In genomic region chr14:105055334-105055733, GRCh38 we compare ENCODE assay signal across 20 cellular contexts. TPM values are rescaled to one million over a fixed set of nuclear protein-coding genes. Genes with fewer than 3 reads are reported as not detected.
DNase-seq lines count a peak whose midpoint lies in the region; ATAC-seq, FAIRE-seq and TF ChIP-seq lines count a peak whose summit lies in the region.
"Had no signal": no experiment of that assay in that cellular context is flagged by ENCODE, and none has a peak within 500 bp of the region (broad histone marks: within the 10 kb centered on the region; RNA-seq: fewer than 3 reads in every experiment).

No MANE protein-coding gene starts in this region.

- no peak overlapping the region for H2BK120ac ChIP-seq in H1 (replicated peaks; ENCODE audit: low read depth, low read length)

- no peak for TF ChIP-seq CTCF in activated CD8-positive, alpha-beta T cell treated with anti-CD3 and anti-CD28 coated beads for 36 hours (IDR thresholded peaks at IDR 0.05)
- TF ChIP-seq CTCF in GM23338 (conservative IDR thresholded peaks at IDR 0.05; ENCODE audit: low read depth in 2 of 2) (no peak), H1 (IDR thresholded peaks at IDR 0.05; ENCODE audit: control extremely low read depth in 1 of 3, insufficient read depth in 1 of 3, low read depth in 1 of 3, low read length in 3 of 3) (no peak), nephron progenitor cell (IDR thresholded peaks at IDR 0.05) (no peak)

- no peaks in the 10 kb centered on the region for H3K79me2 ChIP-seq in GM23338 (replicated peaks; ENCODE audit: insufficient read depth)
- H3K79me2 ChIP-seq in H1 (ENCODE audit: control insufficient read depth in 1 of 2, insufficient read depth in 2 of 2, low read length in 2 of 2), result no peaks in the 10 kb centered on the region

- H2BK12ac ChIP-seq in H1 (ENCODE audit: low read depth, low read length), result peak overlapping the region; percentile 91; the same call in 1 of the 2 replicates

- H2AFZ ChIP-seq in GM23338 (no peak overlapping the region), H1 (ENCODE audit: low read length) (no peak overlapping the region)
- H2AFZ ChIP-seq: GM23248, PC-9 had no signal

- no peaks in the 10 kb centered on the region for H4K20me1 ChIP-seq in GM23338 (replicated peaks; ENCODE audit: insufficient read depth)
- no peaks in the 10 kb centered on the region for H4K20me1 ChIP-seq in H1 (replicated peaks in 1 of 2; ENCODE audit: control insufficient read depth in 1 of 2, insufficient read depth in 2 of 2, low read length in 2 of 2)

- H3K27me3 Mint-ChIP-seq in activated CD8-positive, alpha-beta T cell treated with anti-CD3 and anti-CD28 coated beads for 36 hours, result no peaks in the 10 kb centered on the region
- no peaks in the 10 kb centered on the region for H3K27me3 Mint-ChIP-seq in activated CD8-positive, alpha-beta T cell treated with anti-CD3 and anti-CD28 coated beads, Interleukin-2, amount 10 ng/mL, durations not matched to agents 7 days and 5 days (ENCODE audit: low read depth)
- peaks cover 40% of the 10 kb centered on the region for H3K27me3 Mint-ChIP-seq in GM23338 (ENCODE audit: insufficient read depth, low read depth, poor library complexity)
- peaks cover 59% of the 10 kb centered on the region for H3K27me3 Mint-ChIP-seq in nephron progenitor cell (ENCODE audit: low read depth, poor library complexity)
- H3K27me3 Mint-ChIP-seq: CD8-positive, alpha-beta memory T cell had no signal

- H3K18ac ChIP-seq in H1 (ENCODE audit: extremely low read depth, low read length), result peak overlapping the region; percentile 79; the same call in 1 of the 2 replicates

- H2AK5ac ChIP-seq in H1 (ENCODE audit: low read depth, low read length), result peak overlapping the region; percentile 47; the same call in 1 of the 2 replicates

- no peak overlapping the region for H4K91ac ChIP-seq in H1 (replicated peaks; ENCODE audit: insufficient read length, low read length)

- TF ChIP-seq RAD21 in H1 (IDR thresholded peaks at IDR 0.05 in 1 of 2, conservative IDR thresholded peaks at IDR 0.05 in 1 of 2; ENCODE audit: low read depth in 2 of 2, low read length in 2 of 2), result no peak

- H2BK5ac ChIP-seq in H1 (ENCODE audit: low read depth, low read length), result no peak overlapping the region

- H4K5ac ChIP-seq in H1 (ENCODE audit: insufficient read length, low read depth, low read length), result no peak overlapping the region

- CTCF ChIA-PET in activated CD8-positive, alpha-beta T cell treated with anti-CD3 and anti-CD28 coated beads for 36 hours (lab: Charles Lee), result no interaction called here
- CTCF ChIA-PET in activated CD8-positive, alpha-beta T cell treated with anti-CD3 and anti-CD28 coated beads, Interleukin-2, amount 10 ng/mL, durations not matched to agents 7 days and 5 days (lab: Charles Lee), result no interaction called here
- CTCF ChIA-PET in H1 (lab: Charles Lee; ENCODE audit: partially characterized antibody), result interaction anchor here (0.9 to 2.7 kb wide), 4 partner anchors 10 to 287 kb away, joined by 3 to 20 read pairs (median 7); no protein-coding TSS in a partner anchor

- no peak overlapping the region for H2BK15ac ChIP-seq in H1 (ENCODE audit: low read length)

- no peak overlapping the region for H3K4me2 ChIP-seq in GM23338
- H3K4me2 ChIP-seq in H1 (ENCODE audit: insufficient read depth in 1 of 2, low read depth in 2 of 2, low read length in 2 of 2), result peak overlapping the region; percentile 41 to 88; a peak in 2 of 4 replicates
- H3K4me2 ChIP-seq: PC-9 had no signal

- H3K14ac ChIP-seq in H1 (ENCODE audit: insufficient read length), result no peak overlapping the region

- no peak overlapping the region for H3K4me3 Mint-ChIP-seq in activated CD8-positive, alpha-beta T cell treated with anti-CD3 and anti-CD28 coated beads for 36 hours
- H3K4me3 Mint-ChIP-seq in activated CD8-positive, alpha-beta T cell treated with anti-CD3 and anti-CD28 coated beads, Interleukin-2, amount 10 ng/mL, durations not matched to agents 7 days and 5 days, result no peak overlapping the region
- H3K4me3 Mint-ChIP-seq in GM23338, result peak overlapping the region; percentile 55; the same call in 2 of the 3 replicates
- H3K4me3 Mint-ChIP-seq in nephron progenitor cell, result peak overlapping the region; percentile 55

- no peak overlapping the region for H2BK20ac ChIP-seq in H1 (ENCODE audit: low read length)

- H3K4me1 Mint-ChIP-seq in activated CD8-positive, alpha-beta T cell treated with anti-CD3 and anti-CD28 coated beads for 36 hours (ENCODE audit: low read depth), result peaks cover 25% of the 10 kb centered on the region
- peaks cover 24% of the 10 kb centered on the region for H3K4me1 Mint-ChIP-seq in activated CD8-positive, alpha-beta T cell treated with anti-CD3 and anti-CD28 coated beads, Interleukin-2, amount 10 ng/mL, durations not matched to agents 7 days and 5 days (ENCODE audit: low read depth)
- H3K4me1 Mint-ChIP-seq in GM23338 (peaks cover 27% of the 10 kb centered on the region), nephron progenitor cell (peaks cover 39% of the 10 kb centered on the region)

- intact Hi-C loops in activated CD8-positive, alpha-beta T cell treated with anti-CD3 and anti-CD28 coated beads for 36 hours (cut with micrococcal nuclease), result no loop called here

- no peaks in the 10 kb centered on the region for H3K9me2 ChIP-seq in GM23338 (ENCODE audit: insufficient read depth)

- no peak for ATAC-seq in activated CD8-positive, alpha-beta T cell treated with anti-CD3 and anti-CD28 coated beads for 36 hours
- no peak for ATAC-seq in activated CD8-positive, alpha-beta T cell treated with anti-CD3 and anti-CD28 coated beads, Interleukin-2, amount 10 ng/mL, durations not matched to agents 7 days and 5 days
- no peak for ATAC-seq in GM23338

- H3K27ac ChIP-seq in GM23338 (ENCODE audit: low read depth) (no peak overlapping the region), H1 (ENCODE audit: low read depth, low read length) (no peak overlapping the region)
- H3K27ac ChIP-seq: 22Rv1, GM23248, PC-9 had no signal

- POLR2A ChIA-PET in activated CD8-positive, alpha-beta T cell treated with anti-CD3 and anti-CD28 coated beads for 36 hours (lab: Charles Lee), result no interaction called here
- POLR2A ChIA-PET in activated CD8-positive, alpha-beta T cell treated with anti-CD3 and anti-CD28 coated beads, Interleukin-2, amount 10 ng/mL, durations not matched to agents 7 days and 5 days (lab: Charles Lee), result no interaction called here
- POLR2A ChIA-PET in H1 (lab: Charles Lee; ENCODE audit: partially characterized antibody), result no interaction called here

- no peak overlapping the region for H4K8ac ChIP-seq in H1 (ENCODE audit: extremely low read depth, insufficient read depth, low read length)

- H3K9me3 ChIP-seq in H1 (ENCODE audit: insufficient read depth in 2 of 2, low read depth in 1 of 2, low read length in 1 of 2), result no peaks in the 10 kb centered on the region
- H3K9me3 ChIP-seq: BE2C, MG63 had no signal

- FAIRE-seq in H1 (lab: Jason Lieb, UNC), result no peak
- FAIRE-seq: G401.6, GM18507 had no signal

- no peak for TF ChIP-seq POLR2A in H1 (IDR thresholded peaks at IDR 0.05; ENCODE audit: control extremely low read depth in 1 of 2, low read depth in 2 of 2, low read length in 2 of 2)

- peaks cover 7% of the 10 kb centered on the region; the same call in 1 of the 2 replicates for H3K23me2 ChIP-seq in H1 (ENCODE audit: low read depth, low read length)

- peak overlapping the region; percentile 63 for H3K27ac Mint-ChIP-seq in activated CD8-positive, alpha-beta T cell treated with anti-CD3 and anti-CD28 coated beads for 36 hours
- H3K27ac Mint-ChIP-seq in activated CD8-positive, alpha-beta T cell treated with anti-CD3 and anti-CD28 coated beads, Interleukin-2, amount 10 ng/mL, durations not matched to agents 7 days and 5 days, result no peak overlapping the region
- H3K27ac Mint-ChIP-seq in GM23338 (no peak overlapping the region), nephron progenitor cell (no peak overlapping the region)

- H3K4me1 ChIP-seq in GM23338 (ENCODE audit: insufficient read depth), result peaks cover 6% of the 10 kb centered on the region; the same call in 1 of the 2 replicates
- peaks cover 0 to 21% (median 14%) of the 10 kb centered on the region in 4 experiments; a peak in 6 of 7 replicates for H3K4me1 ChIP-seq in H1 (replicated peaks in 1 of 4; ENCODE audit: control insufficient read depth in 3 of 4, insufficient read depth in 4 of 4, low read length in 3 of 4)

- no peak overlapping the region for H3K23ac ChIP-seq in H1 (ENCODE audit: insufficient read length)

- H3K36me3 ChIP-seq in GM23338 (ENCODE audit: insufficient read depth), result no peaks in the 10 kb centered on the region
- no peaks in the 10 kb centered on the region for H3K36me3 ChIP-seq in H1 (ENCODE audit: control insufficient read depth in 2 of 4, insufficient read depth in 4 of 4, low read length in 3 of 4)
- H3K36me3 ChIP-seq: BE2C, MG63 had no signal

- no peak for TF ChIP-seq EP300 in H1 (IDR thresholded peaks at IDR 0.05; ENCODE audit: borderline replicate concordance in 1 of 2, low read depth in 2 of 2, low read length in 2 of 2)

- peaks cover 36% of the 10 kb centered on the region for H3K36me3 Mint-ChIP-seq in activated CD8-positive, alpha-beta T cell treated with anti-CD3 and anti-CD28 coated beads for 36 hours (ENCODE audit: low read depth)
- peaks cover 49% of the 10 kb centered on the region for H3K36me3 Mint-ChIP-seq in activated CD8-positive, alpha-beta T cell treated with anti-CD3 and anti-CD28 coated beads, Interleukin-2, amount 10 ng/mL, durations not matched to agents 7 days and 5 days (ENCODE audit: low read depth)
- no peaks in the 10 kb centered on the region for H3K36me3 Mint-ChIP-seq in GM23338 (ENCODE audit: low read depth)
- no peaks in the 10 kb centered on the region for H3K36me3 Mint-ChIP-seq in nephron progenitor cell (ENCODE audit: low read depth)

- no peak overlapping the region for H3K4ac ChIP-seq in H1 (replicated peaks; ENCODE audit: insufficient read length, low read depth, low read length)

- H3K9ac ChIP-seq in H1 (replicated peaks in 1 of 4; ENCODE audit: extremely low read depth in 1 of 4, low read depth in 3 of 4, low read length in 3 of 4), result no peak overlapping the region
- H3K9ac ChIP-seq: GM23248 had no signal

- 49% methylated on average over 15 of the region's 15 CpGs; no CpG with 5 or more reads in 1 of the 2 experiments for WGBS in H1 (ENCODE audit: extremely low coverage in 1 of 2, insufficient coverage in 1 of 2, insufficient read length in 1 of 2, insufficient replicate concordance in 2 of 2, low coverage in 1 of 2, low lambda C conversion rate in 2 of 2, missing lambda C conversion rate in 1 of 2), 2 experiments

- H3K27me3 ChIP-seq in GM23338 (ENCODE audit: insufficient read depth), result peaks cover 6% of the 10 kb centered on the region; the same call in 1 of the 2 replicates
- H3K27me3 ChIP-seq in H1 (replicated peaks in 1 of 4; ENCODE audit: control insufficient read depth in 3 of 4, extremely low read depth in 1 of 4, insufficient read depth in 3 of 4, low read length in 3 of 4), result peaks cover 2 to 27% (median 19%) of the 10 kb centered on the region in 4 experiments; a peak in 5 of 7 replicates
- H3K27me3 ChIP-seq: BE2C, MG63 had no signal

- no peaks in the 10 kb centered on the region for H3K79me1 ChIP-seq in H1 (ENCODE audit: low read depth, low read length)

- no peak overlapping the region for H3K56ac ChIP-seq in H1 (replicated peaks; ENCODE audit: insufficient read length, low read depth, low read length)

- no peak for DNase-seq in activated CD8-positive, alpha-beta T cell treated with anti-CD3 and anti-CD28 coated beads for 36 hours
- DNase-seq in activated CD8-positive, alpha-beta T cell treated with anti-CD3 and anti-CD28 coated beads, Interleukin-2, amount 10 ng/mL, durations not matched to agents 7 days and 5 days, result no peak
- DNase-seq in GM23338 (ENCODE audit: low spot score) (no peak), H1 (ENCODE audit: low read depth in 1 of 2, low spot score in 2 of 2) (no peak), nephron progenitor cell (no peak), cerebellar cortex (ENCODE audit: low spot score) (no peak), inferior parietal cortex (ENCODE audit: extremely low spot score) (no peak), SK-N-DZ (ENCODE audit: low spot score) (no peak)
- DNase-seq: BE2C; CD8-positive, alpha-beta memory T cell; DND-41; GM23248; MG63; NCI-H1092 treated with DMSO at 0.1 percent for 48 hours; NCI-H2081 treated with DMSO at 0.1 percent for 48 hours; NCI-H524; PC-9 had no signal

- H3K4me3 ChIP-seq in GM23338, result no peak overlapping the region
- H3K4me3 ChIP-seq in H1 (ENCODE audit: extremely low read depth in 1 of 4, insufficient read depth in 2 of 4, low read depth in 3 of 4, low read length in 4 of 4), result peak overlapping the region in 1 of 4 experiments; percentile 51; a peak in 1 of 8 replicates
- H3K4me3 ChIP-seq: GM23248, MG63, PC-9 had no signal

- H3K9me3 Mint-ChIP-seq in activated CD8-positive, alpha-beta T cell treated with anti-CD3 and anti-CD28 coated beads for 36 hours, result no peaks in the 10 kb centered on the region
- H3K9me3 Mint-ChIP-seq in activated CD8-positive, alpha-beta T cell treated with anti-CD3 and anti-CD28 coated beads, Interleukin-2, amount 10 ng/mL, durations not matched to agents 7 days and 5 days (ENCODE audit: insufficient read depth), result no peaks in the 10 kb centered on the region
- H3K9me3 Mint-ChIP-seq in GM23338 (no peaks in the 10 kb centered on the region), nephron progenitor cell (no peaks in the 10 kb centered on the region)
- H3K9me3 Mint-ChIP-seq: CD8-positive, alpha-beta memory T cell had no signal

- H3F3A ChIP-seq in GM23338 (replicated peaks; ENCODE audit: low read depth), result no peaks in the 10 kb centered on the region

RNA-seq across cellular contexts. Expression of gene GPR132, which starts 9.9 kb away (rescaled TPM):
- 10 to 100 TPM; 15.1 to 16.4 TPM for total RNA-seq in activated CD8-positive, alpha-beta T cell treated with anti-CD3 and anti-CD28 coated beads for 36 hours
- total RNA-seq in activated CD8-positive, alpha-beta T cell treated with anti-CD3 and anti-CD28 coated beads, Interleukin-2, amount 10 ng/mL, durations not matched to agents 7 days and 5 days, result 10 to 100 TPM; 35.7 to 40.4 TPM
- 0.14 TPM in 1 of 2 replicates, not detected in the other for total RNA-seq in GM23338 (2014; rRNA removed; shearing (Covaris generic))
- polyA plus RNA-seq in GM23338 (2016; fragmentation: Nextera tagmentation; extraction: Ambion mirVana) (0.09 TPM in 1 of 2 replicates, not detected in the other), H1 (2011; rRNA removed) (0.11 and 0.28 TPM in 2 replicates)
- not detected in 2 replicates for total RNA-seq in H1 (2021; fragmentation: NEBNext Ultra II Directional; extraction: Animal tissue kit (Norgen Biotek cat#: 25700))
- 0.26 TPM for polyA plus RNA-seq in H1 (2011; cell fraction: cytosol; rRNA removed)
- 0.54 TPM for polyA plus RNA-seq in H1 (2011; cell fraction: nucleus; rRNA removed)
- polyA plus RNA-seq in H1 (2012, experiment 1 of 2), result 0.09 to 0.15 TPM (median 0.15 TPM) in 3 of 4 replicates, not detected in the other
- polyA plus RNA-seq in H1 (2012, experiment 2 of 2), result 0.21 TPM
- not detected for polyA plus RNA-seq in H1 (2013, experiment 1 of 2)
- 0.04 TPM for polyA plus RNA-seq in H1 (2013, experiment 2 of 2)
- 0.16 TPM in 1 of 2 replicates, not detected in the other for polyA minus RNA-seq in H1 (2011; rRNA and poly(A)+ RNA removed)
- polyA minus RNA-seq in H1 (2011; cell fraction: cytosol; rRNA and poly(A)+ RNA removed), result not detected
- not detected for polyA minus RNA-seq in H1 (2011; cell fraction: nucleus; rRNA and poly(A)+ RNA removed)
- polyA plus RNA-seq in SK-N-DZ (2014; cell fraction: cytosol; rRNA removed), result not detected in 2 replicates
- not detected in 2 replicates for polyA plus RNA-seq in SK-N-DZ (2014; cell fraction: nucleus; rRNA removed)
- total RNA-seq: GM23248, PC-9 had no signal
- polyA plus RNA-seq: GM23248 had no signal

RNA-seq across cellular contexts. Expression of gene CDCA4, which starts 34.5 kb away (rescaled TPM):
- total RNA-seq in activated CD8-positive, alpha-beta T cell treated with anti-CD3 and anti-CD28 coated beads for 36 hours, result 10 to 100 TPM; 59.4 to 63.5 TPM
- 10 to 100 TPM; 59.9 to 62.3 TPM for total RNA-seq in activated CD8-positive, alpha-beta T cell treated with anti-CD3 and anti-CD28 coated beads, Interleukin-2, amount 10 ng/mL, durations not matched to agents 7 days and 5 days
- total RNA-seq in GM23338 (2014; rRNA removed; shearing (Covaris generic)), result 62.4 and 70.7 TPM in 2 replicates
- 32.6 and 37.1 TPM in 2 replicates for polyA plus RNA-seq in GM23338 (2016; fragmentation: Nextera tagmentation; extraction: Ambion mirVana)
- 48.6 and 49.9 TPM in 2 replicates for total RNA-seq in H1 (2021; fragmentation: NEBNext Ultra II Directional; extraction: Animal tissue kit (Norgen Biotek cat#: 25700))
- polyA plus RNA-seq in H1 (2011; rRNA removed), result 62.4 and 80.6 TPM in 2 replicates
- polyA plus RNA-seq in H1 (2011; cell fraction: cytosol; rRNA removed), result 50.8 TPM
- 39.8 TPM for polyA plus RNA-seq in H1 (2011; cell fraction: nucleus; rRNA removed)
- 37.3 to 58.6 TPM (median 48.3 TPM) in 4 replicates for polyA plus RNA-seq in H1 (2012, experiment 1 of 2)
- 47.6 TPM for polyA plus RNA-seq in H1 (2012, experiment 2 of 2)
- 33.4 TPM for polyA plus RNA-seq in H1 (2013, experiment 1 of 2)
- 33.4 TPM for polyA plus RNA-seq in H1 (2013, experiment 2 of 2)
- polyA minus RNA-seq in H1 (2011; rRNA and poly(A)+ RNA removed), result 29.7 and 32.5 TPM in 2 replicates
- polyA minus RNA-seq in H1 (2011; cell fraction: cytosol; rRNA and poly(A)+ RNA removed), result 32.9 TPM
- polyA minus RNA-seq in H1 (2011; cell fraction: nucleus; rRNA and poly(A)+ RNA removed), result 18.1 TPM
- polyA plus RNA-seq in SK-N-DZ (2014; cell fraction: cytosol; rRNA removed), result 41.8 and 41.9 TPM in 2 replicates
- 26.1 and 27.9 TPM in 2 replicates for polyA plus RNA-seq in SK-N-DZ (2014; cell fraction: nucleus; rRNA removed)

Comparison
In these comparisons a context has a peak if more than half of its experiments do, and no peak if none do; other contexts are left out.
1. H3K4me3 Mint-ChIP-seq: peak in GM23338 (single experiment) and nephron progenitor cell (single experiment); none in activated CD8-positive, alpha-beta T cell treated with anti-CD3 and anti-CD28 coated beads for 36 hours (single experiment) and activated CD8-positive, alpha-beta T cell treated with anti-CD3 and anti-CD28 coated beads, Interleukin-2, amount 10 ng/mL, durations not matched to agents 7 days and 5 days (single experiment).
2. RNA of gene GPR132, which starts 9.9 kb away (total RNA-seq): 35.7 to 40.4 TPM in activated CD8-positive, alpha-beta T cell treated with anti-CD3 and anti-CD28 coated beads, Interleukin-2, amount 10 ng/mL, durations not matched to agents 7 days and 5 days and 15.1 to 16.4 TPM in activated CD8-positive, alpha-beta T cell treated with anti-CD3 and anti-CD28 coated beads for 36 hours; 0.14 TPM in GM23338 and not detected in H1; every median in the first group is over 10 times any median in the second.